1 cellular context compared by ENCODE assay signal in genomic region chr21:46142581-46143473, GRCh38.
TF ChIP-seq lines count a peak whose summit lies in the region.

No MANE protein-coding gene starts in this region.

TF ChIP-seq in HCT116, 20 proteins besides CTCF, POLR2A, EP300 and RAD21 (continued from another document):
- TF ChIP-seq REST (IDR thresholded peaks at IDR 0.05; ENCODE audit: low read depth) (no peak), EZH2phosphoT487 (IDR thresholded peaks at IDR 0.05; ENCODE audit: borderline replicate concordance) (no peak)
